20 cellular contexts compared by ENCODE assay signal in genomic region chr5:67402526-67402925, GRCh38.
DNase-seq lines count a peak whose midpoint lies in the region; TF ChIP-seq lines count a peak whose summit lies in the region.
"Had no signal": no experiment of that assay in that cellular context is flagged by ENCODE, and none has a peak within 500 bp of the region (broad histone marks: within the 10 kb centered on the region; RNA-seq: fewer than 3 reads in every experiment).

No MANE protein-coding gene starts in this region.

- no peak for TF ChIP-seq CTCF in parathyroid adenoma (IDR thresholded peaks at IDR 0.05)

- H3K4me1 ChIP-seq in parathyroid adenoma: peaks cover 23% of the 10 kb centered on the region
- H3K4me1 ChIP-seq: BLaER1 treated with 17β-estradiol and CSF1 and Interleukin-3, amounts not matched to agents 10 nM and 100 nM; HAP-1 had no signal

- H2AFZ ChIP-seq in parathyroid adenoma: peak overlapping the region; percentile 27

- H3K36me3 ChIP-seq in parathyroid adenoma (ENCODE audit: control insufficient read depth, insufficient read depth, low read length): no peaks in the 10 kb centered on the region
- H3K36me3 ChIP-seq: BE2C; BLaER1 treated with 17β-estradiol and CSF1 and Interleukin-3, amounts not matched to agents 10 nM and 100 nM; HAP-1 had no signal

- DNase-seq in NCI-H748 (lab: John Stamatoyannopoulos, UW; ENCODE audit: unreplicated experiment) (peak; percentile 11), NCI-H748 treated with DMSO at 0.1 percent for 48 hours (lab: John Stamatoyannopoulos, UW) (no peak), SK-MEL-5 (ENCODE audit: low read depth, low spot score) (peak; percentile 57), GOT3 (lab: John Stamatoyannopoulos, UW) (no peak), NCI-H510A treated with DMSO at 0.1 percent for 48 hours (lab: John Stamatoyannopoulos, UW) (no peak)
- DNase-seq: ACHN; AML-193; BE2C; CD4-positive, alpha-beta T cell; CD8-positive, alpha-beta memory T cell; DMS 273 treated with DMSO at 0.1 percent for 48 hours; DMS79; EL; GDM1; HFFc6 had no signal

- H3K27me3 ChIP-seq in parathyroid adenoma (ENCODE audit: control insufficient read depth, insufficient read depth, low read length): no peaks in the 10 kb centered on the region
- H3K27me3 ChIP-seq: BE2C; BLaER1 treated with 17β-estradiol and CSF1 and Interleukin-3, amounts not matched to agents 10 nM and 100 nM had no signal

- H3K9ac ChIP-seq in parathyroid adenoma: no peak overlapping the region
- H3K9ac ChIP-seq: BLaER1 treated with 17β-estradiol and CSF1 and Interleukin-3, amounts not matched to agents 10 nM and 100 nM had no signal

- in situ Hi-C loops in SK-MEL-5 (cut with HindIII; ENCODE audit: low pct_unique_long_range_greater_than_20kb, low sequenced_read_pairs): no loop called here

- H3K27ac ChIP-seq in parathyroid adenoma: peak overlapping the region; percentile 5
- H3K27ac ChIP-seq: 22Rv1; BLaER1 treated with 17β-estradiol and CSF1 and Interleukin-3, amounts not matched to agents 10 nM and 100 nM had no signal

- H3K4me3 ChIP-seq in parathyroid adenoma (ENCODE audit: low read depth, low read length): no peak overlapping the region
- H3K4me3 ChIP-seq: BLaER1 treated with 17β-estradiol and CSF1 and Interleukin-3, amounts not matched to agents 10 nM and 100 nM; GM12878; HAP-1 had no signal

- H3K4me2 ChIP-seq in parathyroid adenoma (ENCODE audit: low read length): no peak overlapping the region
- H3K4me2 ChIP-seq: BLaER1 treated with 17β-estradiol and CSF1 and Interleukin-3, amounts not matched to agents 10 nM and 100 nM had no signal

- H3K9me3 ChIP-seq in parathyroid adenoma (ENCODE audit: control insufficient read depth, low read length): no peaks in the 10 kb centered on the region
- H3K9me3 ChIP-seq: BE2C; BLaER1 treated with 17β-estradiol and CSF1 and Interleukin-3, amounts not matched to agents 10 nM and 100 nM; HAP-1 had no signal

- H3K79me2 ChIP-seq in parathyroid adenoma: no peaks in the 10 kb centered on the region

Comparison
In these comparisons a context has a peak if more than half of its experiments do, and no peak if none do; other contexts are left out.
1. DNase-seq: peak in NCI-H748 (single experiment) and SK-MEL-5 (single experiment); none in NCI-H748 treated with DMSO at 0.1 percent for 48 hours (single experiment), GOT3 (single experiment) and NCI-H510A treated with DMSO at 0.1 percent for 48 hours (single experiment).